Comparison of ENCODE assay signal across 8 cellular contexts in the genomic region with DNA sequence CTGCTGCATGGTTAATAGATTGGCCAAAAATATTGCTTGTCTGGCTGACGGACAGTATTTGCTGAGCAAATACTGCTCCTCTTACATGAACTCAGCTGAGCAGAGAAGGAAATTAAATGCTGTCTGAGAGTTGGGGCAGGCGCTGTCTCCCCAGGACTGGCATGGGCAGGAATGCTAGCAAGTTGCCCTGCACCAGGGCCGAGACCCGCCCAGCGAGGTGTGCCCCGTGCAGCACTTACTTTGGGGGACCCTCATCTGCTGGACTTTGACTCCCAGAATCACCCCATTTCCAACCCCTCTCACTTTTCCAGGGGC. TPM values are rescaled to one million over a fixed set of nuclear protein-coding genes. Genes with fewer than 3 reads are reported as not detected.
DNase-seq lines count a peak whose midpoint lies in the region; ATAC-seq and TF ChIP-seq lines count a peak whose summit lies in the region.

No MANE protein-coding gene starts in this region.

- no peaks in the 10 kb centered on the region for H3K9me3 Mint-ChIP-seq in activated T-cell treated with anti-CD3 and anti-CD28 coated beads, Interleukin-2, amount 50 U/mL, for 24 hours

- peak overlapping the region in 1 of 2 donors; percentile 17 for H3K27ac ChIP-seq in liver (ENCODE audit: low read depth in 1 of 2, low read length in 2 of 2)
- no peak overlapping the region for H3K27ac ChIP-seq in thyroid gland

- DNase-seq in activated T-cell treated with anti-CD3 and anti-CD28 coated beads, Interleukin-2, amount 50 U/mL, for 24 hours: no peak
- no peak for DNase-seq in activated T-cell treated with anti-CD3 and anti-CD28 coated beads, Interleukin-2, amount 50 U/mL, for 1 hour
- DNase-seq in adipocyte (ENCODE audit: low read depth) (peak; percentile 15), thyroid gland (no peak), NCI-H1417 treated with DMSO at 0.1 percent for 48 hours (lab: John Stamatoyannopoulos, UW) (no peak)

- H3K27me3 ChIP-seq in adipocyte (replicated peaks; ENCODE audit: control insufficient read depth, insufficient read depth, low read length) (no peaks in the 10 kb centered on the region), liver (ENCODE audit: control insufficient read depth in 4 of 4, insufficient read depth in 4 of 4, low read length in 3 of 4) (no peaks in the 10 kb centered on the region), thyroid gland (no peaks in the 10 kb centered on the region)

- peaks cover 74% of the 10 kb centered on the region for H3K4me1 Mint-ChIP-seq in activated T-cell treated with anti-CD3 and anti-CD28 coated beads, Interleukin-2, amount 50 U/mL, for 24 hours (ENCODE audit: low read depth)

- peaks cover 24% of the 10 kb centered on the region for H3K36me3 Mint-ChIP-seq in activated T-cell treated with anti-CD3 and anti-CD28 coated beads, Interleukin-2, amount 50 U/mL, for 24 hours (ENCODE audit: low read depth)

- peak overlapping the region; percentile 86 for H3K4me3 ChIP-seq in adipocyte (ENCODE audit: low read length)
- H3K4me3 ChIP-seq in liver (ENCODE audit: low read depth in 1 of 3, low read length in 3 of 3): peak overlapping the region; percentile 56 to 90 (median 69)
- H3K4me3 ChIP-seq in thyroid gland (replicated peaks in 1 of 3): peak overlapping the region; percentile 44 to 61 (median 49)

- H3K4me3 Mint-ChIP-seq in activated T-cell treated with anti-CD3 and anti-CD28 coated beads, Interleukin-2, amount 50 U/mL, for 24 hours: peak overlapping the region; percentile 87

- TF ChIP-seq POLR2A in thyroid gland (IDR thresholded peaks at IDR 0.05): no peak

- TF ChIP-seq RAD21 in liver (IDR thresholded peaks at IDR 0.05): peak in 1 of 2 donors; percentile 5

- peak overlapping the region; percentile 84 for H3K9ac ChIP-seq in adipocyte (ENCODE audit: low read length)
- peak overlapping the region; percentile 32 to 57 for H3K9ac ChIP-seq in liver (ENCODE audit: low read depth in 1 of 2, low read length in 2 of 2)

- no peak for ATAC-seq in GM18867 (IDR thresholded peaks at IDR 0.05; ENCODE audit: unreplicated experiment)
- ATAC-seq in HG03565 (IDR thresholded peaks at IDR 0.05; ENCODE audit: unreplicated experiment): no peak

- H3K36me3 ChIP-seq in adipocyte (ENCODE audit: control insufficient read depth, insufficient read depth, low read length, severe bottlenecking) (no peaks in the 10 kb centered on the region), liver (ENCODE audit: control insufficient read depth in 4 of 4, insufficient read depth in 3 of 4, low read depth in 1 of 4, low read length in 3 of 4) (peaks cover 0 to 2% (median 0%) of the 10 kb centered on the region in 4 donors), thyroid gland (no peaks in the 10 kb centered on the region)

- 22% methylated on average over 6 of the region's 6 CpGs for WGBS in liver
- WGBS in thyroid gland, 2 donors: 54 to 72% methylated on average over 6 of the region's 6 CpGs

- TF ChIP-seq CTCF in liver (IDR thresholded peaks at IDR 0.05; ENCODE audit: low read depth, low read length, missing input control) (no peak), thyroid gland (IDR thresholded peaks at IDR 0.05) (no peak)

- intact Hi-C loops in thyroid gland (cut with DNase I): loop anchor here (10.0 kb wide), 1 partner anchor 347 kb away; a partner anchor contains a TSS

- H3K4me1 ChIP-seq in adipocyte (ENCODE audit: control insufficient read depth, insufficient read depth, low read length) (peaks cover 26% of the 10 kb centered on the region), liver (ENCODE audit: control insufficient read depth in 4 of 4, insufficient read depth in 4 of 4, low read length in 3 of 4) (peaks cover 33 to 64% (median 52%) of the 10 kb centered on the region in 4 donors), thyroid gland (peaks cover 38 to 52% of the 10 kb centered on the region in 2 donors)

- H3K9me3 ChIP-seq in adipocyte (ENCODE audit: control insufficient read depth, low read length) (no peaks in the 10 kb centered on the region), liver (ENCODE audit: control insufficient read depth in 4 of 4, low read length in 3 of 4) (no peaks in the 10 kb centered on the region), thyroid gland (no peaks in the 10 kb centered on the region)

- peak overlapping the region; percentile 73 for H3K27ac Mint-ChIP-seq in activated T-cell treated with anti-CD3 and anti-CD28 coated beads, Interleukin-2, amount 50 U/mL, for 24 hours

- no peaks in the 10 kb centered on the region for H3K27me3 Mint-ChIP-seq in activated T-cell treated with anti-CD3 and anti-CD28 coated beads, Interleukin-2, amount 50 U/mL, for 24 hours

TF ChIP-seq in liver, 16 proteins besides CTCF, POLR2A, EP300 and RAD21:
- TF ChIP-seq, protein P1, sequence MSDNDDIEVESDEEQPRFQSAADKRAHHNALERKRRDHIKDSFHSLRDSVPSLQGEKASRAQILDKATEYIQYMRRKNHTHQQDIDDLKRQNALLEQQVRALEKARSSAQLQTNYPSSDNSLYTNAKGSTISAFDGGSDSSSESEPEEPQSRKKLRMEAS (IDR thresholded peaks at IDR 0.05): no peak
- no peak for TF ChIP-seq EGR1 (IDR thresholded peaks at IDR 0.05; ENCODE audit: low read depth in 2 of 2)
- TF ChIP-seq, protein P2, sequence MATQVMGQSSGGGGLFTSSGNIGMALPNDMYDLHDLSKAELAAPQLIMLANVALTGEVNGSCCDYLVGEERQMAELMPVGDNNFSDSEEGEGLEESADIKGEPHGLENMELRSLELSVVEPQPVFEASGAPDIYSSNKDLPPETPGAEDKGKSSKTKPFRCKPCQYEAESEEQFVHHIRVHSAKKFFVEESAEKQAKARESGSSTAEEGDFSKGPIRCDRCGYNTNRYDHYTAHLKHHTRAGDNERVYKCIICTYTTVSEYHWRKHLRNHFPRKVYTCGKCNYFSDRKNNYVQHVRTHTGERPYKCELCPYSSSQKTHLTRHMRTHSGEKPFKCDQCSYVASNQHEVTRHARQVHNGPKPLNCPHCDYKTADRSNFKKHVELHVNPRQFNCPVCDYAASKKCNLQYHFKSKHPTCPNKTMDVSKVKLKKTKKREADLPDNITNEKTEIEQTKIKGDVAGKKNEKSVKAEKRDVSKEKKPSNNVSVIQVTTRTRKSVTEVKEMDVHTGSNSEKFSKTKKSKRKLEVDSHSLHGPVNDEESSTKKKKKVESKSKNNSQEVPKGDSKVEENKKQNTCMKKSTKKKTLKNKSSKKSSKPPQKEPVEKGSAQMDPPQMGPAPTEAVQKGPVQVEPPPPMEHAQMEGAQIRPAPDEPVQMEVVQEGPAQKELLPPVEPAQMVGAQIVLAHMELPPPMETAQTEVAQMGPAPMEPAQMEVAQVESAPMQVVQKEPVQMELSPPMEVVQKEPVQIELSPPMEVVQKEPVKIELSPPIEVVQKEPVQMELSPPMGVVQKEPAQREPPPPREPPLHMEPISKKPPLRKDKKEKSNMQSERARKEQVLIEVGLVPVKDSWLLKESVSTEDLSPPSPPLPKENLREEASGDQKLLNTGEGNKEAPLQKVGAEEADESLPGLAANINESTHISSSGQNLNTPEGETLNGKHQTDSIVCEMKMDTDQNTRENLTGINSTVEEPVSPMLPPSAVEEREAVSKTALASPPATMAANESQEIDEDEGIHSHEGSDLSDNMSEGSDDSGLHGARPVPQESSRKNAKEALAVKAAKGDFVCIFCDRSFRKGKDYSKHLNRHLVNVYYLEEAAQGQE (IDR thresholded peaks at IDR 0.05): peak; percentile 10
- TF ChIP-seq JUND (IDR thresholded peaks at IDR 0.05): no peak
- TF ChIP-seq SP1 (IDR thresholded peaks at IDR 0.05): no peak
- TF ChIP-seq FOXA2 (IDR thresholded peaks at IDR 0.05): no peak

RNA-seq across cellular contexts. Expression of a gene that starts 1.4 kb away (rescaled TPM):
- total RNA-seq in liver: 1 to 10 TPM; 4.4 to 6.8 TPM
- 10 to 100 TPM in 1 of 2 donors, 1 to 10 TPM in 1; 2.5 to 35.5 TPM for polyA plus RNA-seq in liver
- total RNA-seq in thyroid gland: 10 to 100 TPM in 2 of 4 donors, 1 to 10 TPM in 2; 9.2 to 19.7 (median 12.0) TPM
